ENCODE assay signal across 1 cellular context in the genomic region with DNA sequence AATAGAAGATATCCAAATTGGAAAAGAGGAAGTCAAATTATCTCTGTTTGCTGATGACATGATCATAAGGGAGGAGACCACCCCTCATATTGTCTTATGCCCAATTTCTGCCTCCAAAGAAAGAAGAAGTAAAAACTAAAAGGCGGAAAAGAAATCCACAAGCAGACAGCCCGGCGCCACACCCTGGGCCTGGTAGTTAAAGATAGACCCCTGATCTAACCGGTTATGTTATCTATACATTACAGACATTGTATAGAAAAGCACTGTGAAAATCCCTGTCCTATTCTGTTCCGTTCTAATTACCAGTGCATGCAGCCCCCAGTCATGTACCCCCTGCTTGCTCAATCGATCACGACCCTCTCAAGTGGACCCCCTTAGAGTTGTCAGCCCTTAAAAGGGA. TPM values are rescaled to one million over a fixed set of nuclear protein-coding genes. Genes with fewer than 3 reads are reported as not detected.
"Had no signal": no experiment of that assay in that cellular context is flagged by ENCODE, and none has a peak within 500 bp of the region (broad histone marks: within the 10 kb centered on the region; RNA-seq: fewer than 3 reads in every experiment).

No MANE protein-coding gene starts in this region.

RNA-seq across cellular contexts. Expression of a gene that starts 22.8 kb away (rescaled TPM):
- total RNA-seq: M059J had no signal
